10 cellular contexts compared by ENCODE assay signal in genomic region chr21:25396135-25396711, GRCh38.
DNase-seq lines count a peak whose midpoint lies in the region; ATAC-seq and TF ChIP-seq lines count a peak whose summit lies in the region.
"Had no signal": no experiment of that assay in that cellular context is flagged by ENCODE, and none has a peak within 500 bp of the region (broad histone marks: within the 10 kb centered on the region; RNA-seq: fewer than 3 reads in every experiment).

No MANE protein-coding gene starts in this region.

- DNase-seq in fibroblast of lung (ENCODE audit: low read depth in 2 of 2), result no peak
- DNase-seq in NCI-H446 treated with DMSO at 0.1 percent for 48 hours (lab: John Stamatoyannopoulos, UW), result no peak
- no peak for DNase-seq in C1 segment of cervical spinal cord (lab: John Stamatoyannopoulos, UW)
- no peak for DNase-seq in NCI-H187 treated with DMSO at 0.1 percent for 48 hours (lab: John Stamatoyannopoulos, UW)
- DNase-seq in neuronal stem cell (ENCODE audit: low spot score), result no peak

- H2BK120ac ChIP-seq in neuronal stem cell (ENCODE audit: low read depth, low read length), result no peak overlapping the region

- H3K4me3 Mint-ChIP-seq in IgD-negative memory B cell, result peak overlapping the region in 3 of 4 donors; percentile 12 to 87 (median 58)
- H3K4me3 Mint-ChIP-seq: nephron had no signal

- H3K36me3 ChIP-seq in fibroblast of lung (ENCODE audit: control insufficient read depth, insufficient read depth, low read length) (peaks cover 1% of the 10 kb centered on the region), neuronal stem cell (replicated peaks in 1 of 2; ENCODE audit: control insufficient read depth in 2 of 2, insufficient read depth in 2 of 2, low read length in 2 of 2) (no peaks in the 10 kb centered on the region)

- H2BK12ac ChIP-seq in neuronal stem cell (ENCODE audit: low read length), result no peak overlapping the region

- H3K9me3 Mint-ChIP-seq in IgD-negative memory B cell, result no peaks in the 10 kb centered on the region
- H3K9me3 Mint-ChIP-seq: nephron had no signal

- H4K8ac ChIP-seq in neuronal stem cell (ENCODE audit: low read depth, low read length), result no peak overlapping the region

- H3K36me3 Mint-ChIP-seq in IgD-negative memory B cell, result no peaks in the 10 kb centered on the region

- no peak overlapping the region for H2AK5ac ChIP-seq in neuronal stem cell (ENCODE audit: low read depth, low read length)

- no peaks in the 10 kb centered on the region for H4K20me1 ChIP-seq in fibroblast of lung (ENCODE audit: control insufficient read depth, extremely low read depth, insufficient read depth, low read length)

- H3K4me3 ChIP-seq in fibroblast of lung (replicated peaks in 1 of 4; ENCODE audit: control extremely low read depth in 1 of 4, insufficient read depth in 1 of 4, low read depth in 3 of 4, low read length in 4 of 4), result no peak overlapping the region
- no peak overlapping the region for H3K4me3 ChIP-seq in neuronal stem cell (ENCODE audit: low read length in 2 of 2)
- H3K4me3 ChIP-seq: coronary artery had no signal

- no peak overlapping the region for H4K91ac ChIP-seq in neuronal stem cell (ENCODE audit: low read depth, low read length, poor library complexity)

- H3K9me3 ChIP-seq in fibroblast of lung (ENCODE audit: control insufficient read depth, insufficient read depth, low read depth, low read length) (no peaks in the 10 kb centered on the region), neuronal stem cell (replicated peaks in 1 of 2; ENCODE audit: control insufficient read depth in 2 of 2, insufficient read depth in 1 of 2, low read depth in 1 of 2, low read length in 2 of 2) (no peaks in the 10 kb centered on the region)

- H3K27ac ChIP-seq in fibroblast of lung (ENCODE audit: insufficient read depth, low read length) (no peak overlapping the region), neuronal stem cell (replicated peaks; ENCODE audit: low read length) (no peak overlapping the region)
- H3K27ac ChIP-seq: coronary artery had no signal

- H3K4me2 ChIP-seq in fibroblast of lung (ENCODE audit: extremely low read depth, insufficient read depth, low read length), result no peak overlapping the region
- no peak overlapping the region for H3K4me2 ChIP-seq in neuronal stem cell (ENCODE audit: insufficient read depth, low read length, poor library complexity, severe bottlenecking)

- no peak overlapping the region for H3K18ac ChIP-seq in neuronal stem cell (ENCODE audit: low read length)

- H3K9ac ChIP-seq in fibroblast of lung (ENCODE audit: insufficient read depth, low read length) (no peak overlapping the region), neuronal stem cell (ENCODE audit: low read depth, low read length, poor library complexity) (no peak overlapping the region)

- H3K79me2 ChIP-seq in fibroblast of lung (ENCODE audit: control insufficient read depth, insufficient read depth, low read length), result no peaks in the 10 kb centered on the region

- no peaks in the 10 kb centered on the region for H3K27me3 Mint-ChIP-seq in IgD-negative memory B cell

- H3K4ac ChIP-seq in neuronal stem cell (ENCODE audit: low read length), result no peak overlapping the region

- H2BK15ac ChIP-seq in neuronal stem cell (ENCODE audit: low read length), result no peak overlapping the region

- H3K27me3 ChIP-seq in fibroblast of lung (ENCODE audit: control insufficient read depth, insufficient read depth, low read length) (no peaks in the 10 kb centered on the region), neuronal stem cell (ENCODE audit: control insufficient read depth in 3 of 3, insufficient read depth in 3 of 3, low read depth in 1 of 3, low read length in 3 of 3) (no peaks in the 10 kb centered on the region)

- H3K27ac Mint-ChIP-seq in IgD-negative memory B cell, result peak overlapping the region in 1 of 3 donors; percentile 39
- H3K27ac Mint-ChIP-seq: nephron had no signal

- WGBS in neuronal stem cell (ENCODE audit: extremely low coverage in 2 of 2, insufficient read length in 2 of 2, insufficient replicate concordance in 1 of 2), 2 donors, result no CpG with 5 or more reads among the region's 8 CpGs

- H2AFZ ChIP-seq in fibroblast of lung (ENCODE audit: low read length) (peak overlapping the region; percentile 33), neuronal stem cell (ENCODE audit: low read length) (no peak overlapping the region)

- peaks cover 6 to 8% (median 8%) of the 10 kb centered on the region in 3 donors for H3K4me1 Mint-ChIP-seq in IgD-negative memory B cell
- H3K4me1 Mint-ChIP-seq: nephron had no signal

- no peaks in the 10 kb centered on the region for H3K79me1 ChIP-seq in neuronal stem cell (ENCODE audit: low read depth, low read length)

- H3K14ac ChIP-seq in neuronal stem cell (ENCODE audit: low read length), result no peak overlapping the region

- peak; percentile 75 for ATAC-seq in GM18499 (IDR thresholded peaks at IDR 0.05; ENCODE audit: insufficient read depth, unreplicated experiment)
- peak; percentile 89 for ATAC-seq in GM21619 (IDR thresholded peaks at IDR 0.05; ENCODE audit: unreplicated experiment)

- H3K4me1 ChIP-seq in fibroblast of lung (ENCODE audit: control insufficient read depth, extremely low read depth, insufficient read depth, low read length) (no peaks in the 10 kb centered on the region), neuronal stem cell (ENCODE audit: control insufficient read depth in 2 of 2, insufficient read depth in 1 of 2, low read depth in 1 of 2, low read length in 2 of 2) (no peaks in the 10 kb centered on the region)

- no peak overlapping the region for H3K23ac ChIP-seq in neuronal stem cell (ENCODE audit: low read depth, low read length, poor library complexity)

- no peak overlapping the region for H2BK5ac ChIP-seq in neuronal stem cell (ENCODE audit: low read length)

- no peak for TF ChIP-seq CTCF in fibroblast of lung (conservative IDR thresholded peaks at IDR 0.05 in 1 of 2, IDR thresholded peaks at IDR 0.05 in 1 of 2; ENCODE audit: low read depth in 1 of 2, low read length in 2 of 2)
